18 cellular contexts compared by ENCODE assay signal in the genomic region with DNA sequence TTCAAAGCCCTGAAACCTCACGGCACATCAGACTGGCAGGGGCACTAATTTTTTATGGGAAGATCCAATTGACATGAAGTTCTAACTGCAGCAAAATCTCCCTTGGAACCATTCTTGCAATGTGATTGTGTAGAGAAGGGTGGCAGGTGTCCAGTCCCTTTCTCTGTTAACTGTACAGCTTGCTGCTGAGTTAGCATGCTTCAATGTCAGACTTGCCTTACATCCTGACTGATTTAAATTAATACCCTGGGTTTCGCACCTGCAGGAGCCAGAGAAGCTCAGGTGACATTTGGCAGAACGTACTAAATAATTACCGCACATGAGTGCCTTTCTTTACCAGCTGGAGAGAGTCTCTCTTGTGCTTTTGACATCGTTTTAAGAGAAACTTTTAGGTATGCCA.
"Had no signal": no experiment of that assay in that cellular context is flagged by ENCODE, and none has a peak within 500 bp of the region (broad histone marks: within the 10 kb centered on the region; RNA-seq: fewer than 3 reads in every experiment).

No MANE protein-coding gene starts in this region.

- H3K27me3 Mint-ChIP-seq: activated CD8-positive, alpha-beta T cell treated with anti-CD3 and anti-CD28 coated beads for 36 hours had no signal

- H3K27ac Mint-ChIP-seq: activated CD4-positive, alpha-beta T cell treated with anti-CD3 and anti-CD28 coated beads for 36 hours; activated CD8-positive, alpha-beta T cell treated with anti-CD3 and anti-CD28 coated beads for 36 hours; activated naive CD4-positive, alpha-beta T cell treated with anti-CD3 and anti-CD28 coated beads, Interleukin-2, amount 50 U/mL, for 24 hours; activated naive CD8-positive, alpha-beta T cell treated with anti-CD3 and anti-CD28 coated beads, Interleukin-2, amount 50 U/mL, for 24 hours had no signal

- H3K36me3 Mint-ChIP-seq: activated naive CD4-positive, alpha-beta T cell treated with anti-CD3 and anti-CD28 coated beads, Interleukin-2, amount 50 U/mL, for 24 hours had no signal

- DNase-seq: activated CD4-positive, alpha-beta T cell treated with anti-CD3 and anti-CD28 coated beads for 36 hours; activated CD4-positive, alpha-beta T cell treated with anti-CD3 and anti-CD28 coated beads, Interleukin-2, amount 50 U/mL, for 1 hour; activated CD8-positive, alpha-beta memory T cell treated with anti-CD3 and anti-CD28 coated beads, Interleukin-2, amount 50 U/mL, for 4 hours; activated CD8-positive, alpha-beta T cell treated with anti-CD3 and anti-CD28 coated beads for 36 hours; activated naive CD4-positive, alpha-beta T cell; activated naive CD8-positive, alpha-beta T cell treated with anti-CD3 and anti-CD28 coated beads, Interleukin-2, amount 50 U/mL, for 24 hours; amniotic stem cell; body of pancreas; Karpas-422; NCI-H1436; NCI-H1694 treated with DMSO at 0.1 percent for 48 hours; NCI-H446; PC-3; SIG-M5; T-helper 1 cell had no signal

- H3K4me1 Mint-ChIP-seq: activated CD4-positive, alpha-beta T cell treated with anti-CD3 and anti-CD28 coated beads for 36 hours; activated naive CD4-positive, alpha-beta T cell treated with anti-CD3 and anti-CD28 coated beads, Interleukin-2, amount 50 U/mL, for 24 hours; activated naive CD8-positive, alpha-beta T cell treated with anti-CD3 and anti-CD28 coated beads, Interleukin-2, amount 50 U/mL, for 24 hours; central memory CD8-positive, alpha-beta T cell had no signal

- H3K4me3 Mint-ChIP-seq: activated CD4-positive, alpha-beta T cell treated with anti-CD3 and anti-CD28 coated beads for 36 hours; activated CD8-positive, alpha-beta T cell treated with anti-CD3 and anti-CD28 coated beads for 36 hours; activated naive CD4-positive, alpha-beta T cell treated with anti-CD3 and anti-CD28 coated beads, Interleukin-2, amount 50 U/mL, for 24 hours; activated naive CD8-positive, alpha-beta T cell treated with anti-CD3 and anti-CD28 coated beads, Interleukin-2, amount 50 U/mL, for 24 hours; central memory CD8-positive, alpha-beta T cell had no signal

- ATAC-seq: activated CD4-positive, alpha-beta T cell treated with anti-CD3 and anti-CD28 coated beads for 36 hours; activated CD8-positive, alpha-beta T cell treated with anti-CD3 and anti-CD28 coated beads for 36 hours; activated naive CD8-positive, alpha-beta T cell treated with anti-CD3 and anti-CD28 coated beads, Interleukin-2, amount 50 U/mL, for 24 hours; body of pancreas; K562; PC-3 had no signal
